In genomic region chr2:179861777-179862117, GRCh38 we compare ENCODE assay signal across 8 cellular contexts. TPM values are rescaled to one million over a fixed set of nuclear protein-coding genes. Genes with fewer than 3 reads are reported as not detected.
DNase-seq lines count a peak whose midpoint lies in the region; ATAC-seq, FAIRE-seq and TF ChIP-seq lines count a peak whose summit lies in the region.

No MANE protein-coding gene starts in this region.

- H3K79me2 ChIP-seq in astrocyte (ENCODE audit: insufficient read depth, low read length), result no peaks in the 10 kb centered on the region

- H3K36me3 Mint-ChIP-seq in astrocyte (ENCODE audit: low read depth, unreplicated experiment), result no peaks in the 10 kb centered on the region

- H4K20me1 ChIP-seq in astrocyte (ENCODE audit: insufficient read depth, low read length), result no peaks in the 10 kb centered on the region

- TF ChIP-seq CTCF in astrocyte (IDR thresholded peaks at IDR 0.05; ENCODE audit: insufficient read depth, low read depth, low read length) (no peak), right lobe of liver (IDR thresholded peaks at IDR 0.05) (no peak)

- H3K4me2 ChIP-seq in astrocyte (ENCODE audit: low read length), result peak overlapping the region; percentile 95

- peaks cover 38% of the 10 kb centered on the region for H3K27me3 ChIP-seq in astrocyte (ENCODE audit: insufficient read depth, low read length)
- H3K27me3 ChIP-seq in right lobe of liver, result no peaks in the 10 kb centered on the region

- peak overlapping the region; percentile 65 for H3K4me3 ChIP-seq in astrocyte (ENCODE audit: insufficient read depth, low read depth, low read length)
- H3K4me3 ChIP-seq in right lobe of liver, result peak overlapping the region; percentile 63 to 81 (median 80)

- no peak for TF ChIP-seq POLR2A in right lobe of liver (IDR thresholded peaks at IDR 0.05)

- peak overlapping the region; percentile 81 for H3K4me3 Mint-ChIP-seq in astrocyte (ENCODE audit: unreplicated experiment)

- H3K4me1 ChIP-seq in astrocyte (ENCODE audit: insufficient read depth, low read length) (peaks cover 4% of the 10 kb centered on the region), right lobe of liver (peaks cover 0 to 6% (median 0%) of the 10 kb centered on the region in 4 donors)

- peak; percentile 17 for DNase-seq in astrocyte (ENCODE audit: low read depth)
- no peak for DNase-seq in right lobe of liver
- DNase-seq in NCI-H345 (lab: John Stamatoyannopoulos, UW), result no peak
- DNase-seq in NOMO-1 treated with DMSO at 0.1 percent for 48 hours (lab: John Stamatoyannopoulos, UW; ENCODE audit: unreplicated experiment), result no peak
- no peak for DNase-seq in activated CD4-positive, CD25-positive, alpha-beta regulatory T cell (lab: John Stamatoyannopoulos, UW)
- no peak for DNase-seq in NOMO-1 treated with dmso at 0.1 percent for 144 hours (lab: John Stamatoyannopoulos, UW; ENCODE audit: unreplicated experiment)

- ATAC-seq in GM18511 (IDR thresholded peaks at IDR 0.05; ENCODE audit: unreplicated experiment), result peak; percentile 36
- peak; percentile 28 for ATAC-seq in HG03039 (IDR thresholded peaks at IDR 0.05; ENCODE audit: unreplicated experiment)
- ATAC-seq in right lobe of liver, result peak in 2 of 4 donors; percentile 2 to 25

- no peaks in the 10 kb centered on the region for H3K9me3 Mint-ChIP-seq in astrocyte (ENCODE audit: unreplicated experiment)

- H3K36me3 ChIP-seq in astrocyte (ENCODE audit: insufficient read depth, low read length), result no peaks in the 10 kb centered on the region
- no peaks in the 10 kb centered on the region for H3K36me3 ChIP-seq in right lobe of liver

- H3K4me1 Mint-ChIP-seq in astrocyte (ENCODE audit: low read depth, unreplicated experiment), result no peaks in the 10 kb centered on the region

- H3K9me3 ChIP-seq in astrocyte (ENCODE audit: insufficient read depth, low read depth, low read length) (no peaks in the 10 kb centered on the region), right lobe of liver (no peaks in the 10 kb centered on the region)

- FAIRE-seq in astrocyte (lab: Jason Lieb, UNC), result no peak

- H3K27ac ChIP-seq in astrocyte (ENCODE audit: low read depth, low read length) (no peak overlapping the region), right lobe of liver (peak overlapping the region in 1 of 3 donors; percentile 39)

- 13% methylated on average over 16 of the region's 16 CpGs for WGBS in right lobe of liver (ENCODE audit: insufficient coverage, low coverage, low lambda C conversion rate, missing lambda C conversion rate)

- intact Hi-C loops in right lobe of liver (cut with DNase I), result no loop called here

- H3K27me3 Mint-ChIP-seq in astrocyte (ENCODE audit: low read depth, unreplicated experiment), result peaks cover 43% of the 10 kb centered on the region

- H3K9ac ChIP-seq in astrocyte (ENCODE audit: low read length), result peak overlapping the region; percentile 45

- H3K27ac Mint-ChIP-seq in astrocyte (ENCODE audit: unreplicated experiment), result no peak overlapping the region

- H2AFZ ChIP-seq in astrocyte (ENCODE audit: low read depth, low read length), result peak overlapping the region; percentile 74

RNA-seq across cellular contexts. Expression of gene ZNF385B, which starts 0.3 kb away (rescaled TPM):
- 0.27 TPM in 1 of 2 replicates, not detected in the other for total RNA-seq in astrocyte
- total RNA-seq in right lobe of liver, result 10 to 100 TPM in 1 of 6 experiments, 1 to 10 TPM in 5; 3.9 to 15.7 (median 5.9) TPM
